In the genomic region with DNA sequence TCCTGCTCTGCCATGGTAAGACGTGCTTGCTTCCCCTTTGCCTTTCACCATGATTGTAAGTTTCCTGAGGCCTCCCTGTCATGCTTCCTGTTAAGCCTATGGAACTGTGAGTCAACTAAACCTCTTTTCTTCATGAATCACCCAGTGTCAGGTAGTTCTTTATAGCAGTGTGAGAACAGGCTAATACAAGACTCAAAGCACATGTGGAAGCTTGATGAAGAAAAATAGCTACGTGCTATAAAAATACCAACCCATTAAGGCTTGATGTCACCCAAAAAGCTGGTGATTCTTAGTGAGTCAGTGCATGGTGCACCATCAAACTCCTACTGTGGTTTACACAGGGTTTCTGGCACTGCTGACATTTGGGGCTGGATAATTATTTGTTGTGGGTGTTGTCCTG, we compare ENCODE assay signal across 30 cellular contexts.
"Had no signal": no experiment of that assay in that cellular context is flagged by ENCODE, and none has a peak within 500 bp of the region (broad histone marks: within the 10 kb centered on the region; RNA-seq: fewer than 3 reads in every experiment).

No MANE protein-coding gene starts in this region.

- ATAC-seq: activated CD4-positive, alpha-beta T cell treated with anti-CD3 and anti-CD28 coated beads for 36 hours; activated CD8-positive, alpha-beta memory T cell treated with anti-CD3 and anti-CD28 coated beads, Interleukin-2, amount 10 ng/mL, durations not matched to agents 7 days and 5 days; activated CD8-positive, alpha-beta T cell treated with anti-CD3 and anti-CD28 coated beads, Interleukin-2, amount 10 ng/mL, durations not matched to agents 7 days and 5 days; body of pancreas; esophagus mucosa; gastroesophageal sphincter; heart right ventricle had no signal

- DNase-seq: activated CD4-positive, alpha-beta memory T cell treated with anti-CD3 and anti-CD28 coated beads for 36 hours; activated CD4-positive, alpha-beta T cell treated with anti-CD3 and anti-CD28 coated beads for 36 hours; activated CD4-positive, alpha-beta T cell treated with anti-CD3 and anti-CD28 coated beads, Interleukin-2, amount 10 ng/mL, durations not matched to agents 24 days and 14 days; activated CD4-positive, CD25-positive, alpha-beta regulatory T cell; activated CD4-positive, CD25-positive, alpha-beta regulatory T cell treated with anti-CD3 and anti-CD28 coated beads, Interleukin-2, amount 50 U/mL, for 72 hours; activated CD8-positive, alpha-beta memory T cell treated with anti-CD3 and anti-CD28 coated beads, Interleukin-2, amount 10 ng/mL, durations not matched to agents 7 days and 5 days; activated CD8-positive, alpha-beta memory T cell treated with anti-CD3 and anti-CD28 coated beads, Interleukin-2, amount 50 U/mL, for 4 hours; activated CD8-positive, alpha-beta T cell treated with anti-CD3 and anti-CD28 coated beads, Interleukin-2, amount 10 ng/mL, durations not matched to agents 7 days and 5 days; activated gamma-delta T cell; activated naive CD4-positive, alpha-beta T cell; activated naive CD4-positive, alpha-beta T cell treated with anti-CD3 and anti-CD28 coated beads, Interleukin-2, amount 10 ng/mL, durations not matched to agents 7 days and 5 days; activated T-cell treated with anti-CD3 and anti-CD28 coated beads, Interleukin-2, amount 50 U/mL, for 1 hour; activated T-cell treated with anti-CD3 and anti-CD28 coated beads, Interleukin-2, amount 50 U/mL, for 48 hours; adrenal gland; amygdala; aorta; body of pancreas; central memory CD4-positive, alpha-beta T cell; cerebellar nuclear complex; colonic mucosa; effector CD8-positive, alpha-beta T cell; foreskin fibroblast; heart right ventricle; T-helper 2 cell had no signal

- H3K4me2 ChIP-seq: hepatocyte had no signal

- H3K27ac Mint-ChIP-seq: activated CD4-positive, alpha-beta memory T cell treated with anti-CD3 and anti-CD28 coated beads for 36 hours; activated CD4-positive, alpha-beta T cell treated with anti-CD3 and anti-CD28 coated beads for 36 hours; activated CD4-positive, alpha-beta T cell treated with anti-CD3 and anti-CD28 coated beads, Interleukin-2, amount 10 ng/mL, durations not matched to agents 24 days and 14 days; activated CD8-positive, alpha-beta memory T cell treated with anti-CD3 and anti-CD28 coated beads, Interleukin-2, amount 10 ng/mL, durations not matched to agents 7 days and 5 days; activated CD8-positive, alpha-beta T cell treated with anti-CD3 and anti-CD28 coated beads, Interleukin-2, amount 10 ng/mL, durations not matched to agents 7 days and 5 days; activated naive CD4-positive, alpha-beta T cell treated with anti-CD3 and anti-CD28 coated beads, Interleukin-2, amount 10 ng/mL, durations not matched to agents 7 days and 5 days; activated naive CD4-positive, alpha-beta T cell treated with anti-CD3 and anti-CD28 coated beads, Interleukin-2, amount 50 U/mL, for 72 hours; activated T-helper 1 cell treated with anti-CD3 and anti-CD28 coated beads, Interleukin-12 subunit alpha, Interleukin-12 subunit beta, Interleukin-2, Interleukin-4 antibody, amounts not matched to agents 30 ng/mL and 10 ng/mL and 1 ng/mL, durations not matched to agents 14 hours and 24 hours and 36 hours had no signal

- H3K36me3 ChIP-seq: adrenal gland, cardiac muscle cell, colonic mucosa, gastroesophageal sphincter, heart right ventricle had no signal

- H3K27me3 Mint-ChIP-seq: activated CD4-positive, alpha-beta memory T cell treated with anti-CD3 and anti-CD28 coated beads for 36 hours; activated CD4-positive, alpha-beta T cell treated with anti-CD3 and anti-CD28 coated beads for 36 hours; activated naive CD4-positive, alpha-beta T cell treated with anti-CD3 and anti-CD28 coated beads, Interleukin-2, amount 10 ng/mL, durations not matched to agents 7 days and 5 days had no signal

- H3K79me2 ChIP-seq: hepatocyte had no signal

- H3K4me1 ChIP-seq: body of pancreas, colonic mucosa had no signal

- H3K27me3 ChIP-seq: adrenal gland, body of pancreas, cardiac muscle cell, colonic mucosa, gastroesophageal sphincter, heart right ventricle, hepatocyte had no signal

- H3K36me3 Mint-ChIP-seq: activated CD4-positive, alpha-beta memory T cell treated with anti-CD3 and anti-CD28 coated beads for 36 hours; activated CD8-positive, alpha-beta memory T cell treated with anti-CD3 and anti-CD28 coated beads, Interleukin-2, amount 10 ng/mL, durations not matched to agents 7 days and 5 days; activated naive CD4-positive, alpha-beta T cell treated with anti-CD3 and anti-CD28 coated beads, Interleukin-2, amount 10 ng/mL, durations not matched to agents 7 days and 5 days; activated naive CD4-positive, alpha-beta T cell treated with anti-CD3 and anti-CD28 coated beads, Interleukin-2, amount 50 U/mL, for 72 hours had no signal

- H3K4me3 Mint-ChIP-seq: activated CD4-positive, alpha-beta memory T cell treated with anti-CD3 and anti-CD28 coated beads for 36 hours; activated CD4-positive, alpha-beta T cell treated with anti-CD3 and anti-CD28 coated beads for 36 hours; activated CD4-positive, alpha-beta T cell treated with anti-CD3 and anti-CD28 coated beads, Interleukin-2, amount 10 ng/mL, durations not matched to agents 24 days and 14 days; activated CD8-positive, alpha-beta memory T cell treated with anti-CD3 and anti-CD28 coated beads, Interleukin-2, amount 10 ng/mL, durations not matched to agents 7 days and 5 days; activated CD8-positive, alpha-beta T cell treated with anti-CD3 and anti-CD28 coated beads, Interleukin-2, amount 10 ng/mL, durations not matched to agents 7 days and 5 days; activated naive CD4-positive, alpha-beta T cell treated with anti-CD3 and anti-CD28 coated beads, Interleukin-2, amount 10 ng/mL, durations not matched to agents 7 days and 5 days; activated T-helper 1 cell treated with anti-CD3 and anti-CD28 coated beads, Interleukin-12 subunit alpha, Interleukin-12 subunit beta, Interleukin-2, Interleukin-4 antibody, amounts not matched to agents 30 ng/mL and 10 ng/mL and 1 ng/mL, durations not matched to agents 14 hours and 24 hours and 36 hours had no signal

- H3K9me3 Mint-ChIP-seq: activated CD4-positive, alpha-beta T cell treated with anti-CD3 and anti-CD28 coated beads, Interleukin-2, amount 10 ng/mL, durations not matched to agents 24 days and 14 days; activated naive CD4-positive, alpha-beta T cell treated with anti-CD3 and anti-CD28 coated beads, Interleukin-2, amount 10 ng/mL, durations not matched to agents 7 days and 5 days had no signal

- H3K9me3 ChIP-seq: adrenal gland, body of pancreas, colonic mucosa, gastroesophageal sphincter, heart right ventricle had no signal

- H3K27ac ChIP-seq: adrenal gland, body of pancreas, cardiac muscle cell, colonic mucosa, gastroesophageal sphincter, heart right ventricle, hepatocyte had no signal

- H2AFZ ChIP-seq: hepatocyte had no signal

- H3K4me3 ChIP-seq: adrenal gland, body of pancreas, cardiac muscle cell, colonic mucosa, gastroesophageal sphincter, heart right ventricle, hepatocyte had no signal
